ENCODE assay signal across 8 cellular contexts in genomic region chr17:77285594-77286390, GRCh38.
A peak's percentile ranks its signal among the peaks of the same experiment; 100 is the strongest.
DNase-seq lines count a peak whose midpoint lies in the region; ATAC-seq and TF ChIP-seq lines count a peak whose summit lies in the region.

No MANE protein-coding gene starts in this region.

- H3K9ac ChIP-seq in HUES64 (ENCODE audit: low read depth, low read length): peak overlapping the region; percentile 38; the same call in 1 of the 2 replicates

- intact Hi-C loops in right cardiac atrium (cut with DNase I) (no loop called here), stomach (cut with DNase I; ENCODE audit: low total_unique reads) (no loop called here)

- TF ChIP-seq POLR2A in stomach (IDR thresholded peaks at IDR 0.05): no peak

- H3K27ac Mint-ChIP-seq in T-helper 17 cell: peak overlapping the region; percentile 81

- H3K27me3 ChIP-seq in HUES64 (ENCODE audit: insufficient read depth, low read length): peaks cover 13% of the 10 kb centered on the region
- H3K27me3 ChIP-seq in right cardiac atrium (ENCODE audit: control insufficient read depth, insufficient read depth): no peaks in the 10 kb centered on the region
- peaks cover 0 to 10% (median 7%) of the 10 kb centered on the region in 3 donors for H3K27me3 ChIP-seq in stomach

- H3K9me3 ChIP-seq in HUES64 (ENCODE audit: insufficient read depth, low read depth, low read length): no peaks in the 10 kb centered on the region
- H3K9me3 ChIP-seq in T-helper 17 cell (ENCODE audit: control insufficient read depth, low read length, poor library complexity, severe bottlenecking): no peaks in the 10 kb centered on the region
- no peaks in the 10 kb centered on the region for H3K9me3 ChIP-seq in right cardiac atrium (ENCODE audit: control insufficient read depth, low read length)
- no peaks in the 10 kb centered on the region for H3K9me3 ChIP-seq in stomach

- DNase-seq in T-helper 17 cell (no peak), right cardiac atrium (peak; percentile 74 to 81 (median 78)), stomach (peak; percentile 85), NCI-H2107 (lab: John Stamatoyannopoulos, UW) (no peak), GM19238 (ENCODE audit: insufficient read length, low spot score) (no peak)
- DNase-seq in activated T-cell treated with anti-CD3 and anti-CD28 coated beads, Interleukin-2, amount 50 U/mL, for 4 hours: no peak
- no peak for DNase-seq in stimulated activated CD4-positive, alpha-beta T cell treated with anti-CD3 and anti-CD28 coated beads, Interleukin-1b, Interleukin-23, amount 100 ng/mL, for 48 hours

- ATAC-seq in T-helper 17 cell (no peak), right cardiac atrium (peak in 1 of 2 donors; percentile 19)
- ATAC-seq in activated T-cell treated with anti-CD3 and anti-CD28 coated beads, Interleukin-2, amount 50 U/mL, for 4 hours: no peak

- no peaks in the 10 kb centered on the region for H3K36me3 Mint-ChIP-seq in T-helper 17 cell (ENCODE audit: low read depth)
- no peaks in the 10 kb centered on the region for H3K36me3 Mint-ChIP-seq in activated T-cell treated with anti-CD3 and anti-CD28 coated beads, Interleukin-2, amount 50 U/mL, for 4 hours (ENCODE audit: insufficient read depth)

- peaks cover 26% of the 10 kb centered on the region for H3K4me1 ChIP-seq in HUES64 (ENCODE audit: insufficient read depth, low read length)
- H3K4me1 ChIP-seq in right cardiac atrium (ENCODE audit: control insufficient read depth, insufficient read depth, low read length): peaks cover 18% of the 10 kb centered on the region
- H3K4me1 ChIP-seq in stomach: peaks cover 51 to 83% (median 71%) of the 10 kb centered on the region in 4 donors

- peaks cover 23% of the 10 kb centered on the region for H3K27me3 Mint-ChIP-seq in T-helper 17 cell
- H3K27me3 Mint-ChIP-seq in activated T-cell treated with anti-CD3 and anti-CD28 coated beads, Interleukin-2, amount 50 U/mL, for 4 hours (ENCODE audit: low read depth): peaks cover 14% of the 10 kb centered on the region

- no peak for TF ChIP-seq EP300 in stomach (IDR thresholded peaks at IDR 0.05)

- H3K4me3 ChIP-seq in HUES64 (ENCODE audit: low read length) (no peak overlapping the region), right cardiac atrium (ENCODE audit: low read length) (no peak overlapping the region), stomach (peak overlapping the region in 2 of 4 donors; percentile 6 to 11)

- WGBS in HUES64: 89% methylated on average over 34 of the region's 34 CpGs
- 62% methylated on average over 34 of the region's 34 CpGs for WGBS in right cardiac atrium
- 32 to 59% (median 37%) methylated on average over 28 to 34 of the region's 34 CpGs for WGBS in stomach, 5 donors

- peaks cover 14% of the 10 kb centered on the region for H3K4me1 Mint-ChIP-seq in T-helper 17 cell
- peaks cover 10% of the 10 kb centered on the region for H3K4me1 Mint-ChIP-seq in activated T-cell treated with anti-CD3 and anti-CD28 coated beads, Interleukin-2, amount 50 U/mL, for 4 hours (ENCODE audit: low read depth)

- H3K36me3 ChIP-seq in HUES64 (ENCODE audit: insufficient read depth, low read length): no peaks in the 10 kb centered on the region
- H3K36me3 ChIP-seq in stomach: no peaks in the 10 kb centered on the region

- no peaks in the 10 kb centered on the region for H3K9me3 Mint-ChIP-seq in activated T-cell treated with anti-CD3 and anti-CD28 coated beads, Interleukin-2, amount 50 U/mL, for 4 hours

- H3K4me3 Mint-ChIP-seq in T-helper 17 cell: no peak overlapping the region
- H3K4me3 Mint-ChIP-seq in activated T-cell treated with anti-CD3 and anti-CD28 coated beads, Interleukin-2, amount 50 U/mL, for 4 hours: no peak overlapping the region

- H3K27ac ChIP-seq in HUES64 (ENCODE audit: low read depth, low read length) (no peak overlapping the region), right cardiac atrium (ENCODE audit: low read length) (no peak overlapping the region), stomach (peak overlapping the region; percentile 84 to 94 (median 93))

- TF ChIP-seq CTCF in stomach (IDR thresholded peaks at IDR 0.05): no peak

Comparison
In these comparisons a context has a peak if more than half of its experiments do, and no peak if none do; other contexts are left out.
1. H3K27ac ChIP-seq: peak in stomach (5 of 5); none in HUES64 (single experiment) and right cardiac atrium (single experiment).
2. DNase-seq: peak in right cardiac atrium (3 of 3) and stomach (single experiment); none in T-helper 17 cell (0 of 3), activated T-cell treated with anti-CD3 and anti-CD28 coated beads, Interleukin-2, amount 50 U/mL, for 4 hours (single experiment), NCI-H2107 (single experiment), GM19238 (single experiment) and stimulated activated CD4-positive, alpha-beta T cell treated with anti-CD3 and anti-CD28 coated beads, Interleukin-1b, Interleukin-23, amount 100 ng/mL, for 48 hours (single experiment).